Comparison of ENCODE assay signal across 21 cellular contexts in the genomic region with DNA sequence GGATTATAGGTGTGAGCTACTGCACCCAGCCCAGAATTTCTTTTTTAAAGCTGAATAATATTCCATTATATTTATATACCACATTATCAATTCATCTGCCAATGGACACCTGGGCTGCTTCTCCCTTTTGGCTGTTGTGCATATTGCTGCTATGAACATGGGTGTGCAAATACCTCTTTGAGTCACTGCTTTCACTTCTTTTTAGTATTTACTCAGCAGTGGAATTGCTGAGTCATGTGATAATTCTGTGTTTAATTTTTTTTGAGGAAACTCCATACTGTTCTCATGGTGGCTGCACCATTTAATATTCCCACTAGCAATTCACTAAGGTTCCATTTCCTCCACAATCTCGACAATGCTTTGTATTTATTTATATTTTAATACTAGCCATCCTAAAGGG. TPM values are rescaled to one million over a fixed set of nuclear protein-coding genes. Genes with fewer than 3 reads are reported as not detected.
DNase-seq lines count a peak whose midpoint lies in the region; ATAC-seq, FAIRE-seq and TF ChIP-seq lines count a peak whose summit lies in the region.
"Had no signal": no experiment of that assay in that cellular context is flagged by ENCODE, and none has a peak within 500 bp of the region (broad histone marks: within the 10 kb centered on the region; RNA-seq: fewer than 3 reads in every experiment).

No MANE protein-coding gene starts in this region.

- FAIRE-seq in GM12891 (lab: Jason Lieb, UNC) = no peak
- FAIRE-seq: pancreas had no signal

- H3F3A ChIP-seq in PC-3 (ENCODE audit: low read length, unreplicated experiment) = no peaks in the 10 kb centered on the region

- no peaks in the 10 kb centered on the region for H3K79me2 ChIP-seq in PC-3 (ENCODE audit: low read length)

- H3K36me3 ChIP-seq in PC-3 (ENCODE audit: low read depth, low read length) = no peaks in the 10 kb centered on the region
- no peaks in the 10 kb centered on the region for H3K36me3 ChIP-seq in Peyer's patch
- H3K36me3 ChIP-seq in thyroid gland = no peaks in the 10 kb centered on the region
- H3K36me3 ChIP-seq: cardiac muscle cell, pancreas had no signal

- POLR2A ChIA-PET in PC-3 (lab: Charles Lee; ENCODE audit: unreplicated experiment) = no interaction called here
- POLR2A ChIA-PET in activated CD4-positive, alpha-beta memory T cell treated with anti-CD3 and anti-CD28 coated beads for 36 hours (lab: Charles Lee) = no interaction called here

- no peak overlapping the region for H3K4me2 ChIP-seq in PC-3 (ENCODE audit: low read length)

- H3K9me3 ChIP-seq in PC-3 (ENCODE audit: low read length) (no peaks in the 10 kb centered on the region), Peyer's patch (no peaks in the 10 kb centered on the region), thyroid gland (no peaks in the 10 kb centered on the region)
- H3K9me3 ChIP-seq: pancreas had no signal

- no TSS peak for BruUV-seq in PC-3 (replicated peaks; lab: Mats Ljungman, UMichigan)

- no peak overlapping the region for H3K27ac Mint-ChIP-seq in activated CD4-positive, alpha-beta memory T cell treated with anti-CD3 and anti-CD28 coated beads for 36 hours
- H3K27ac Mint-ChIP-seq: activated naive CD4-positive, alpha-beta T cell treated with anti-CD3 and anti-CD28 coated beads, Interleukin-2, amount 50 U/mL, for 24 hours; immature natural killer cell had no signal

- CTCF ChIA-PET in PC-3 (lab: Charles Lee) = no interaction called here
- CTCF ChIA-PET in activated CD4-positive, alpha-beta memory T cell treated with anti-CD3 and anti-CD28 coated beads for 36 hours (lab: Charles Lee) = no interaction called here

- H3K27me3 ChIP-seq in PC-3 (ENCODE audit: low read length) (no peaks in the 10 kb centered on the region), Peyer's patch (no peaks in the 10 kb centered on the region), thyroid gland (no peaks in the 10 kb centered on the region)
- H3K27me3 ChIP-seq: cardiac muscle cell, dorsolateral prefrontal cortex, pancreas had no signal

- no peak overlapping the region for H3K4me3 Mint-ChIP-seq in activated CD4-positive, alpha-beta memory T cell treated with anti-CD3 and anti-CD28 coated beads for 36 hours
- H3K4me3 Mint-ChIP-seq: activated naive CD4-positive, alpha-beta T cell treated with anti-CD3 and anti-CD28 coated beads, Interleukin-2, amount 50 U/mL, for 24 hours; immature natural killer cell had no signal

- no peak for TF ChIP-seq POLR2A in GM12891 (IDR thresholded peaks at IDR 0.05; ENCODE audit: low read depth, low read length)
- TF ChIP-seq POLR2A in Peyer's patch (IDR thresholded peaks at IDR 0.05) = no peak
- TF ChIP-seq POLR2A in thyroid gland (IDR thresholded peaks at IDR 0.05) = no peak

- peaks cover 8% of the 10 kb centered on the region for H3K9me3 Mint-ChIP-seq in activated CD4-positive, alpha-beta memory T cell treated with anti-CD3 and anti-CD28 coated beads for 36 hours
- H3K9me3 Mint-ChIP-seq: activated naive CD4-positive, alpha-beta T cell treated with anti-CD3 and anti-CD28 coated beads, Interleukin-2, amount 50 U/mL, for 24 hours; immature natural killer cell had no signal

- no peak for DNase-seq in GM12891 (ENCODE audit: insufficient read length, low spot score)
- peak; percentile 59 for DNase-seq in PC-3
- peak; percentile 23 for DNase-seq in fibroblast of mammary gland (ENCODE audit: low read depth)
- no peak for DNase-seq in activated CD4-positive, alpha-beta memory T cell treated with anti-CD3 and anti-CD28 coated beads for 36 hours
- no peak for DNase-seq in Peyer's patch
- DNase-seq in thyroid gland = no peak
- DNase-seq: activated CD4-positive, alpha-beta T cell treated with anti-CD3 and anti-CD28 coated beads for 48 hours; COR-L47; dorsolateral prefrontal cortex; GOT3; head of caudate nucleus; immature natural killer cell; NCI-H187 treated with DMSO at 0.1 percent for 48 hours; NCI-H510A treated with DMSO at 0.1 percent for 48 hours; pancreas had no signal

- H4K20me1 ChIP-seq in PC-3 (ENCODE audit: low read length) = no peaks in the 10 kb centered on the region

- no peak overlapping the region for H3K4me3 ChIP-seq in PC-3 (ENCODE audit: low read length)
- H3K4me3 ChIP-seq in fibroblast of mammary gland (ENCODE audit: control insufficient read depth, low read depth, low read length) = no peak overlapping the region
- H3K4me3 ChIP-seq in Peyer's patch = no peak overlapping the region
- H3K4me3 ChIP-seq in thyroid gland (replicated peaks in 1 of 3) = no peak overlapping the region
- H3K4me3 ChIP-seq: cardiac muscle cell, dorsolateral prefrontal cortex, lung, pancreas, SK-N-MC had no signal

- H3K36me3 Mint-ChIP-seq in activated CD4-positive, alpha-beta memory T cell treated with anti-CD3 and anti-CD28 coated beads for 36 hours = peaks cover 2% of the 10 kb centered on the region

- WGBS in thyroid gland, 2 donors = 78 to 82% methylated on average over 1 of the region's 1 CpG

- ATAC-seq in HG02610 (IDR thresholded peaks at IDR 0.05; ENCODE audit: unreplicated experiment) = peak; percentile 52
- peak; percentile 79 for ATAC-seq in PC-3
- ATAC-seq: pancreas had no signal

- no peak for TF ChIP-seq CTCF in PC-3 (conservative IDR thresholded peaks at IDR 0.05; ENCODE audit: low read depth, low read length)
- TF ChIP-seq CTCF in fibroblast of mammary gland (conservative IDR thresholded peaks at IDR 0.05; ENCODE audit: control insufficient read depth, insufficient read depth, low read depth, low read length) = no peak
- TF ChIP-seq CTCF in Peyer's patch (IDR thresholded peaks at IDR 0.05) = no peak
- no peak for TF ChIP-seq CTCF in thyroid gland (IDR thresholded peaks at IDR 0.05)

- no peaks in the 10 kb centered on the region for H3K27me3 Mint-ChIP-seq in activated CD4-positive, alpha-beta memory T cell treated with anti-CD3 and anti-CD28 coated beads for 36 hours

- no peak overlapping the region for H3K9ac ChIP-seq in PC-3 (ENCODE audit: low read length)

- H3K9me2 ChIP-seq in PC-3 (replicated peaks; ENCODE audit: low read length) = no peaks in the 10 kb centered on the region

- intact Hi-C loops in PC-3 (cut with micrococcal nuclease) (no loop called here), thyroid gland (cut with DNase I) (no loop called here)
- intact Hi-C loops in activated CD4-positive, alpha-beta memory T cell treated with anti-CD3 and anti-CD28 coated beads for 36 hours (cut with micrococcal nuclease) = no loop called here

- H3K27ac ChIP-seq in PC-3 (ENCODE audit: low read length) (no peak overlapping the region), Peyer's patch (no peak overlapping the region), thyroid gland (no peak overlapping the region)
- H3K27ac ChIP-seq: cardiac muscle cell, dorsolateral prefrontal cortex, pancreas, SK-N-MC had no signal

- no peak overlapping the region for H2AFZ ChIP-seq in PC-3 (ENCODE audit: low read length)

- no peaks in the 10 kb centered on the region for H3K4me1 Mint-ChIP-seq in activated CD4-positive, alpha-beta memory T cell treated with anti-CD3 and anti-CD28 coated beads for 36 hours (ENCODE audit: low read depth)
- H3K4me1 Mint-ChIP-seq: activated naive CD4-positive, alpha-beta T cell treated with anti-CD3 and anti-CD28 coated beads, Interleukin-2, amount 50 U/mL, for 24 hours; immature natural killer cell had no signal

- H3K4me1 ChIP-seq in PC-3 (ENCODE audit: insufficient read depth, low read length) (peaks cover 4% of the 10 kb centered on the region; the same call in 1 of the 2 replicates), Peyer's patch (no peaks in the 10 kb centered on the region), thyroid gland (no peaks in the 10 kb centered on the region)
- H3K4me1 ChIP-seq: pancreas had no signal

TF ChIP-seq in GM12891, 5 proteins besides CTCF, POLR2A, EP300 and RAD21:
- TF ChIP-seq TAF1 (IDR thresholded peaks at IDR 0.05; ENCODE audit: low read depth, low read length) (no peak), SPI1 (IDR thresholded peaks at IDR 0.05; ENCODE audit: low read depth, low read length) (peak; percentile 21; the same call in 1 of the 2 replicates)

RNA-seq across cellular contexts. Expression of a gene that starts 36.1 kb away (rescaled TPM):
- polyA plus RNA-seq in GM12891 (2012; ENCODE audit: low read depth, missing spikeins) = not detected
- total RNA-seq in PC-3 (2014; rRNA removed) (not detected in 2 replicates), Peyer's patch (not detected), thyroid gland (not detected)
- under 1 TPM; 0.05 TPM for total RNA-seq in activated CD4-positive, alpha-beta memory T cell treated with anti-CD3 and anti-CD28 coated beads for 36 hours
- total RNA-seq: cardiac muscle cell, lung, OCI-LY7, pancreas had no signal
- polyA plus RNA-seq: cardiac muscle cell, immature natural killer cell, pancreas had no signal

RNA-seq across cellular contexts. Expression of a gene that starts 36.5 kb away (rescaled TPM):
- polyA plus RNA-seq in GM12891 (2012; ENCODE audit: low read depth, missing spikeins) = 66.7 TPM
- total RNA-seq in PC-3 (2014; rRNA removed) = 22.3 and 27.2 TPM in 2 replicates
- total RNA-seq in activated CD4-positive, alpha-beta memory T cell treated with anti-CD3 and anti-CD28 coated beads for 36 hours = 10 to 100 TPM; 80.8 to 82.2 TPM
- 10 to 100 TPM in 2 of 4 donors, 1 to 10 TPM in 2; 5.8 to 40.6 (median 14.0) TPM for total RNA-seq in Peyer's patch
- total RNA-seq in thyroid gland = 10 to 100 TPM in 3 of 4 donors, 1 to 10 TPM in 1; 9.2 to 31.8 (median 25.2) TPM

RNA-seq across cellular contexts. Expression of a gene that starts 39.4 kb away (rescaled TPM):
- 7.6 TPM for polyA plus RNA-seq in GM12891 (2012; ENCODE audit: low read depth, missing spikeins)
- 19.8 and 28.2 TPM in 2 replicates for total RNA-seq in PC-3 (2014; rRNA removed)
- total RNA-seq in activated CD4-positive, alpha-beta memory T cell treated with anti-CD3 and anti-CD28 coated beads for 36 hours = 10 to 100 TPM; 25.5 to 27.4 TPM
- 10 to 100 TPM in 3 of 4 donors, 1 to 10 TPM in 1; 9.1 to 13.3 (median 12.2) TPM for total RNA-seq in Peyer's patch
- 10 to 100 TPM; 13.6 to 20.1 (median 15.3) TPM for total RNA-seq in thyroid gland

Comparison
In these comparisons a context has a peak if more than half of its experiments do, and no peak if none do; other contexts are left out.
1. DNase-seq: peak in PC-3 (single experiment) and fibroblast of mammary gland (single experiment); none in GM12891 (single experiment), activated CD4-positive, alpha-beta memory T cell treated with anti-CD3 and anti-CD28 coated beads for 36 hours (single experiment), Peyer's patch (0 of 3) and thyroid gland (0 of 2).